Comparison of ENCODE assay signal across 25 cellular contexts in the genomic region with DNA sequence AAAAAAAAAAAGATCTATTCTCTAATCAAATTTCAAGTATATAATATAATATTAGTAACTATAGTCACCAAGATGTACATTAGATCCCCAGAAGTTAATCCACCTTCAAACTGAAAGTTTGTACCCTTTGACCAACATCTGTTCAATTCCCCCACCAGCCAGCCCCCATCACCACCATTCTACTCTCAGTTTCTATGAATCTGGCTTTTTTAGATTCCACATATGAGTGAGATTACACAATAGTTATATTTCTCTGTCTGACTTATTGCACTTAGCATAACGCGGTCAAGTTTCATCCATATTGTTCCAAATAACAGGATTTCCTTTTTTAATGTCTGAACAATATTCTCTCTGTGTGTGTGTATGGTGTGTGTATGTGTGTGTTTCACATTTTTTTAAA.
"Had no signal": no experiment of that assay in that cellular context is flagged by ENCODE, and none has a peak within 500 bp of the region (broad histone marks: within the 10 kb centered on the region; RNA-seq: fewer than 3 reads in every experiment).

No MANE protein-coding gene starts in this region.

- H3K27me3 ChIP-seq: ascending aorta, gastrocnemius medialis had no signal

- H3K9me3 ChIP-seq: gastrocnemius medialis, mucosa of descending colon, spleen, thoracic aorta had no signal

- ATAC-seq: effector memory CD8-positive, alpha-beta T cell; gastrocnemius medialis; left cardiac atrium; left ventricle myocardium superior; mucosa of descending colon; natural killer cell treated with Interleukin-12 subunit alpha and Interleukin-12 subunit beta and Interleukin-15 and Interleukin-18, amount 100 ng/mL, for 72 hours; right cardiac atrium; stimulated activated effector memory CD8-positive, alpha-beta T cell treated with anti-CD3 and anti-CD28 coated beads, Interleukin-12 subunit alpha, Interleukin-12 subunit beta, amount 100 ng/mL, for 72 hours had no signal

- H3K4me3 ChIP-seq: ascending aorta, gastrocnemius medialis, mucosa of descending colon, spleen, thoracic aorta had no signal

- H3K4me1 ChIP-seq: ascending aorta, gastrocnemius medialis had no signal

- DNase-seq: activated CD4-positive, alpha-beta T cell treated with anti-CD3 and anti-CD28 coated beads for 4 hours; activated CD4-positive, alpha-beta T cell treated with anti-CD3 and anti-CD28 coated beads, Interleukin-2, amount 50 U/mL, for 4 hours; activated effector memory CD4-positive, alpha-beta T cell treated with Interleukin-2 at 50 U/mL for 16 hours; activated naive CD4-positive, alpha-beta T cell treated with Interleukin-2 at 50 U/mL for 16 hours; caudate nucleus; cortex of kidney; effector memory CD8-positive, alpha-beta T cell; erythroblast; gastrocnemius medialis; glutamatergic neuron; left cardiac atrium; left ventricle myocardium superior; mucosa of descending colon; posterior cingulate gyrus; right cardiac atrium; spleen; stimulated activated CD4-positive, alpha-beta T cell treated with anti-CD3 and anti-CD28 coated beads, Interleukin-4, amount 100 ng/mL, for 1 hour had no signal

- FAIRE-seq: islet of Langerhans, TTC549, urothelium cell line had no signal

- H3K27ac ChIP-seq: ascending aorta, gastrocnemius medialis, spleen, thoracic aorta, VCaP had no signal

- H3K36me3 ChIP-seq: ascending aorta, gastrocnemius medialis, spleen, thoracic aorta had no signal
